8 cellular contexts compared by ENCODE assay signal in genomic region chr9:96719538-96720315, GRCh38. TPM values are rescaled to one million over a fixed set of nuclear protein-coding genes. Genes with fewer than 3 reads are reported as not detected.
DNase-seq lines count a peak whose midpoint lies in the region; ATAC-seq and TF ChIP-seq lines count a peak whose summit lies in the region.

No MANE protein-coding gene starts in this region.

- DNase-seq in GM06990 (ENCODE audit: extremely low read depth, insufficient read length) (peak; percentile 0), H9 (no peak), endothelial cell (ENCODE audit: low spot score) (no peak), nephron progenitor cell (no peak), GM13977 (ENCODE audit: low spot score) (no peak)
- peak; percentile 4 for DNase-seq in activated naive CD8-positive, alpha-beta T cell treated with anti-CD3 and anti-CD28 coated beads, Interleukin-2, amount 50 U/mL, for 24 hours

- no peak overlapping the region for H2BK12ac ChIP-seq in H9 (ENCODE audit: insufficient read length, low read depth, low read length)

- H3K4me2 ChIP-seq in BLaER1 (peak overlapping the region; percentile 95), H9 (ENCODE audit: insufficient read depth, insufficient read length, low read length) (no peak overlapping the region)

- H3K79me2 ChIP-seq in H9 (ENCODE audit: insufficient read depth, low read length) = no peaks in the 10 kb centered on the region

- H2AFZ ChIP-seq in H9 (ENCODE audit: low read length) = no peak overlapping the region

- in situ Hi-C loops in GM13977 (cut with MboI; ENCODE audit: low pct_unique_long_range_greater_than_20kb, low sequenced_read_pairs, unreplicated experiment) = no loop called here

- H3T11ph ChIP-seq in H9 (ENCODE audit: low read length) = no peak overlapping the region

- no peak overlapping the region for H3K18ac ChIP-seq in H9 (ENCODE audit: insufficient read length, low read depth, low read length)

- no peak overlapping the region for H3K4me3 Mint-ChIP-seq in activated naive CD8-positive, alpha-beta T cell treated with anti-CD3 and anti-CD28 coated beads, Interleukin-2, amount 50 U/mL, for 24 hours
- H3K4me3 Mint-ChIP-seq in H9 (no peak overlapping the region), endothelial cell (ENCODE audit: unreplicated experiment) (no peak overlapping the region), nephron progenitor cell (no peak overlapping the region)

- H2BK20ac ChIP-seq in H9 (ENCODE audit: low read depth, low read length, poor library complexity, severe bottlenecking) = no peak overlapping the region

- H2BK5ac ChIP-seq in H9 (ENCODE audit: insufficient read length, low read length) = no peak overlapping the region

- H3K4me1 ChIP-seq in BLaER1 (peaks cover 21% of the 10 kb centered on the region), mucosa of rectum (ENCODE audit: control insufficient read depth in 2 of 2, insufficient read depth in 2 of 2, low read length in 2 of 2) (no peaks in the 10 kb centered on the region), H9 (ENCODE audit: insufficient read depth, low read length) (no peaks in the 10 kb centered on the region)

- peaks cover 4% of the 10 kb centered on the region for H3K36me3 Mint-ChIP-seq in activated naive CD8-positive, alpha-beta T cell treated with anti-CD3 and anti-CD28 coated beads, Interleukin-2, amount 50 U/mL, for 24 hours (ENCODE audit: low read depth)
- H3K36me3 Mint-ChIP-seq in H9 (ENCODE audit: insufficient read depth in 1 of 3, low read depth in 3 of 3) = peaks cover 0 to 21% (median 11%) of the 10 kb centered on the region in 3 experiments; a peak in 6 of 7 replicates
- peaks cover 27% of the 10 kb centered on the region for H3K36me3 Mint-ChIP-seq in endothelial cell (ENCODE audit: low read depth, unreplicated experiment)
- H3K36me3 Mint-ChIP-seq in nephron progenitor cell (ENCODE audit: low read depth) = peaks cover 9% of the 10 kb centered on the region

- H4K5ac ChIP-seq in H9 (ENCODE audit: insufficient read length, low read depth, low read length) = no peak overlapping the region

- no peak overlapping the region for H2BK120ac ChIP-seq in H9 (ENCODE audit: low read depth, low read length, poor library complexity, severe bottlenecking)

- H3K23me2 ChIP-seq in H9 (ENCODE audit: insufficient read length, low read depth, low read length, poor library complexity, severe bottlenecking) = no peaks in the 10 kb centered on the region

- H2AK5ac ChIP-seq in H9 (ENCODE audit: insufficient read length, low read length) = no peak overlapping the region

- H3K27me3 Mint-ChIP-seq in activated naive CD8-positive, alpha-beta T cell treated with anti-CD3 and anti-CD28 coated beads, Interleukin-2, amount 50 U/mL, for 24 hours = peaks cover 32% of the 10 kb centered on the region
- H3K27me3 Mint-ChIP-seq in H9 (ENCODE audit: low read depth) (no peaks in the 10 kb centered on the region), endothelial cell (ENCODE audit: unreplicated experiment) (no peaks in the 10 kb centered on the region), nephron progenitor cell (ENCODE audit: low read depth, poor library complexity) (peaks cover 18% of the 10 kb centered on the region)

- peak overlapping the region; percentile 58 for H3K4me3 ChIP-seq in BLaER1
- no peak overlapping the region for H3K4me3 ChIP-seq in GM06990 (replicated peaks; ENCODE audit: low read depth, low read length)
- peak overlapping the region; percentile 10 to 20 for H3K4me3 ChIP-seq in mucosa of rectum (ENCODE audit: low read length in 2 of 2)

- no peak overlapping the region for H3K9ac ChIP-seq in BLaER1
- H3K9ac ChIP-seq in mucosa of rectum (ENCODE audit: low read depth in 1 of 2, low read length in 2 of 2) = no peak overlapping the region
- no peak overlapping the region for H3K9ac ChIP-seq in H9 (ENCODE audit: extremely low read depth, insufficient read length, low read length)

- peaks cover 4% of the 10 kb centered on the region; the same call in 1 of the 2 replicates for H3K36me3 ChIP-seq in BLaER1
- no peaks in the 10 kb centered on the region for H3K36me3 ChIP-seq in GM06990 (ENCODE audit: control insufficient read depth, insufficient read depth, low read length)
- no peaks in the 10 kb centered on the region for H3K36me3 ChIP-seq in mucosa of rectum (ENCODE audit: control insufficient read depth in 2 of 2, insufficient read depth in 2 of 2, low read length in 2 of 2)

- peaks cover 29% of the 10 kb centered on the region for H3K9me3 ChIP-seq in BLaER1
- H3K9me3 ChIP-seq in mucosa of rectum (ENCODE audit: control insufficient read depth in 2 of 2, low read length in 2 of 2) = no peaks in the 10 kb centered on the region
- H3K9me3 ChIP-seq in H9 (ENCODE audit: control insufficient read depth, low read depth, low read length) = no peaks in the 10 kb centered on the region

- no peak overlapping the region for H3K56ac ChIP-seq in H9 (ENCODE audit: insufficient read length, low read depth, low read length)

- H2BK15ac ChIP-seq in H9 (ENCODE audit: low read depth, low read length) = no peak overlapping the region

- peaks cover 6% of the 10 kb centered on the region for H3K4me1 Mint-ChIP-seq in activated naive CD8-positive, alpha-beta T cell treated with anti-CD3 and anti-CD28 coated beads, Interleukin-2, amount 50 U/mL, for 24 hours
- H3K4me1 Mint-ChIP-seq in H9 (peaks cover 0 to 2% of the 10 kb centered on the region in 2 experiments; a peak in 2 of 4 replicates), endothelial cell (ENCODE audit: unreplicated experiment) (peaks cover 12% of the 10 kb centered on the region), nephron progenitor cell (no peaks in the 10 kb centered on the region)

- H3K4ac ChIP-seq in H9 (ENCODE audit: low read depth, low read length) = no peak overlapping the region

- H3K27ac Mint-ChIP-seq in activated naive CD8-positive, alpha-beta T cell treated with anti-CD3 and anti-CD28 coated beads, Interleukin-2, amount 50 U/mL, for 24 hours = no peak overlapping the region
- no peak overlapping the region for H3K27ac Mint-ChIP-seq in H9
- H3K27ac Mint-ChIP-seq in endothelial cell (ENCODE audit: unreplicated experiment) = no peak overlapping the region
- H3K27ac Mint-ChIP-seq in nephron progenitor cell = no peak overlapping the region

- no peak overlapping the region for H3K23ac ChIP-seq in H9 (ENCODE audit: insufficient read length, low read depth, low read length)

- peaks cover 12% of the 10 kb centered on the region for H3K9me3 Mint-ChIP-seq in activated naive CD8-positive, alpha-beta T cell treated with anti-CD3 and anti-CD28 coated beads, Interleukin-2, amount 50 U/mL, for 24 hours
- H3K9me3 Mint-ChIP-seq in H9 (peaks cover 34 to 35% of the 10 kb centered on the region in 2 experiments), endothelial cell (ENCODE audit: unreplicated experiment) (peaks cover 3% of the 10 kb centered on the region), nephron progenitor cell (peaks cover 49% of the 10 kb centered on the region)

- no peak for TF ChIP-seq CTCF in GM06990 (IDR thresholded peaks at IDR 0.05; ENCODE audit: insufficient read depth, low read length, poor library complexity, severe bottlenecking)
- TF ChIP-seq CTCF in H9 (conservative IDR thresholded peaks at IDR 0.05) = no peak
- TF ChIP-seq CTCF in endothelial cell (IDR thresholded peaks at IDR 0.05; ENCODE audit: unreplicated experiment) = no peak
- no peak for TF ChIP-seq CTCF in nephron progenitor cell (IDR thresholded peaks at IDR 0.05)
- TF ChIP-seq CTCF in GM13977 (IDR thresholded peaks at IDR 0.05; ENCODE audit: extremely low read depth, insufficient read depth, missing control alignments) = no peak

- no peak for ATAC-seq in activated naive CD8-positive, alpha-beta T cell treated with anti-CD3 and anti-CD28 coated beads, Interleukin-2, amount 50 U/mL, for 24 hours

- H3K27me3 ChIP-seq in BLaER1 = peaks cover 19% of the 10 kb centered on the region
- no peaks in the 10 kb centered on the region; the same call in 1 of the 2 replicates for H3K27me3 ChIP-seq in GM06990 (replicated peaks; ENCODE audit: control insufficient read depth, insufficient read depth, low read length)
- no peaks in the 10 kb centered on the region for H3K27me3 ChIP-seq in mucosa of rectum (ENCODE audit: control insufficient read depth in 2 of 2, insufficient read depth in 2 of 2, low read length in 2 of 2)
- no peaks in the 10 kb centered on the region for H3K27me3 ChIP-seq in H9 (ENCODE audit: insufficient read depth, low read length)

- H3K27ac ChIP-seq in BLaER1 (no peak overlapping the region), mucosa of rectum (ENCODE audit: low read depth in 2 of 2, low read length in 2 of 2) (no peak overlapping the region), H9 (ENCODE audit: insufficient read length, low read depth, low read length) (no peak overlapping the region)

- no peaks in the 10 kb centered on the region for H3K79me1 ChIP-seq in H9 (ENCODE audit: insufficient read depth, low read depth, low read length, poor library complexity, severe bottlenecking)

- H4K20me1 ChIP-seq in BLaER1 = peaks cover 11% of the 10 kb centered on the region
- H4K20me1 ChIP-seq in H9 (ENCODE audit: control insufficient read depth, insufficient read depth, insufficient read length) = no peaks in the 10 kb centered on the region

- H4K91ac ChIP-seq in H9 (ENCODE audit: insufficient read length, low read depth, low read length) = no peak overlapping the region

- no peak overlapping the region for H4K8ac ChIP-seq in H9 (replicated peaks; ENCODE audit: insufficient read length, low read depth, low read length)

- H3K14ac ChIP-seq in H9 (ENCODE audit: insufficient read depth, low read length) = no peak overlapping the region

- no CpG with 5 or more reads among the region's 57 CpGs for WGBS in H9 (ENCODE audit: extremely low coverage, insufficient read length, low lambda C conversion rate)

RNA-seq across cellular contexts. Expression of gene ZNF510, which starts 58.2 kb away (rescaled TPM):
- total RNA-seq in H9 (2021) = 18.4 and 19.8 TPM in 2 replicates
- 17.6 TPM for total RNA-seq in endothelial cell (ENCODE audit: unreplicated experiment)

Comparison
In these comparisons a context has a peak if more than half of its experiments do, and no peak if none do; other contexts are left out.
1. DNase-seq: peak in GM06990 (single experiment) and activated naive CD8-positive, alpha-beta T cell treated with anti-CD3 and anti-CD28 coated beads, Interleukin-2, amount 50 U/mL, for 24 hours (single experiment); none in H9 (single experiment), endothelial cell (single experiment), nephron progenitor cell (single experiment) and GM13977 (single experiment).